In the genomic region with DNA sequence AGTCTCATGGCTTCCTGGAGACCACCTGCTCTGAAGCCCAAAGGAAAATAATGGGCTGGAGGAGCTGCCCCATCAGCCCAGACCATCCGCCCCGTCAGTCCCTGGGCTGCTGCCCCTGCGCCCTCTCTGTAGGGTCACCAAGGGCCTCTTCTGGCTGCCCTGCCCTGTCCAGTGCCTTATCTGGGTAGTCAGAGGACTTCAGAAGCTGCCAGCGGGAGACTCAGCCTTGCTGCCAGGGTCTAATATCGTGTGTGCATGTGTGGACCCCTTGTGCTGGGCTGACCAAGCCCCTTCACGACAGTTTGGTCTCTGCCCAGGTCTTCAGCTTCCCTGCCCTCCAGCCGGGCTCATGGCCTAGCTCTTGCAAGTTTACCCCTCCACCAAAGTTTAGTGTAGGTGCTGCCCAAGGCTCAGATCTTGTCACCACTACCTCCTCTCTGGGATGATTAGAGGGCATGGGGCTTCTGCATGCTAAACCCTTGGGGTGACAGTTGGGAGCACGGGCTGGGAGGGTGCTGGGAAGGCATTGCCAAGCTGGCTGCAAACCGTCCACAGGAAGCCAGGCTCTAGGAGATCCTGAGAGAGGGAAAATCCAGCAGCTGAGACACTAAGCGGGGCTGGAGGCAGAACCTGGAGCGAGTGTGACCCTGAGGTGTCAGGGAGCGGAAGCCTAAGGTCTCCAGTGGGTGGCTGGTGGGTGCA, we compare ENCODE assay signal across 25 cellular contexts. TPM values are rescaled to one million over a fixed set of nuclear protein-coding genes. Genes with fewer than 3 reads are reported as not detected.
DNase-seq lines count a peak whose midpoint lies in the region; ATAC-seq and TF ChIP-seq lines count a peak whose summit lies in the region.
"Had no signal": no experiment of that assay in that cellular context is flagged by ENCODE, and none has a peak within 500 bp of the region (broad histone marks: within the 10 kb centered on the region; RNA-seq: fewer than 3 reads in every experiment).

No MANE protein-coding gene starts in this region.

- H3K4me1 ChIP-seq in H9 (ENCODE audit: insufficient read depth, low read length) (no peaks in the 10 kb centered on the region), mesenchymal stem cell (ENCODE audit: control insufficient read depth, insufficient read depth, low read depth, low read length) (peaks cover 2% of the 10 kb centered on the region)

- H3K23ac ChIP-seq in H9 (ENCODE audit: insufficient read length, low read depth, low read length): no peak overlapping the region
- H3K23ac ChIP-seq in mesenchymal stem cell (ENCODE audit: low read length in 2 of 2): no peak overlapping the region

- H3K27me3 ChIP-seq in H9 (ENCODE audit: insufficient read depth, low read length) (no peaks in the 10 kb centered on the region), mesenchymal stem cell (ENCODE audit: control insufficient read depth in 1 of 2, insufficient read depth in 1 of 2, low read length in 2 of 2) (peaks cover 0 to 5% of the 10 kb centered on the region in 2 experiments)

- no peak for ATAC-seq in stimulated activated effector memory CD8-positive, alpha-beta T cell treated with anti-CD3 and anti-CD28 coated beads, Interleukin-12 subunit alpha, Interleukin-12 subunit beta, amount 100 ng/mL, for 72 hours
- ATAC-seq in HG02798 (IDR thresholded peaks at IDR 0.05; ENCODE audit: poor library complexity, unreplicated experiment): no peak
- ATAC-seq: activated CD4-positive, alpha-beta T cell treated with anti-CD3 and anti-CD28 coated beads for 36 hours; activated T-cell treated with anti-CD3 and anti-CD28 coated beads, Interleukin-2, amount 50 U/mL, for 4 hours; GM12878 had no signal

- H3K36me3 Mint-ChIP-seq in H9 (ENCODE audit: insufficient read depth in 1 of 3, low read depth in 3 of 3): no peaks in the 10 kb centered on the region
- peaks cover 5% of the 10 kb centered on the region for H3K36me3 Mint-ChIP-seq in stimulated activated effector memory CD8-positive, alpha-beta T cell treated with anti-CD3 and anti-CD28 coated beads, Interleukin-12 subunit alpha, Interleukin-12 subunit beta, amount 100 ng/mL, for 72 hours
- no peaks in the 10 kb centered on the region for H3K36me3 Mint-ChIP-seq in activated T-helper 2 cell treated with anti-CD3 and anti-CD28 coated beads, Interferon-gamma antibody, Interleukin-2, Interleukin-4, amounts not matched to agents 10 μg/mL and 5 μg/mL and 100 μg/mL, durations not matched to agents 14 hours and 24 hours and 36 hours (ENCODE audit: low read depth)
- H3K36me3 Mint-ChIP-seq: IgD-negative memory B cell, naive B cell, type B pancreatic cell had no signal

- no peak overlapping the region for H3K4ac ChIP-seq in H9 (ENCODE audit: low read depth, low read length)
- no peak overlapping the region for H3K4ac ChIP-seq in mesenchymal stem cell (ENCODE audit: low read depth in 1 of 2, low read length in 2 of 2)

- no peak overlapping the region for H3K18ac ChIP-seq in H9 (ENCODE audit: insufficient read length, low read depth, low read length)
- no peak overlapping the region for H3K18ac ChIP-seq in mesenchymal stem cell (ENCODE audit: low read depth in 1 of 2, low read length in 2 of 2)

- H2BK12ac ChIP-seq in H9 (ENCODE audit: insufficient read length, low read depth, low read length) (no peak overlapping the region), mesenchymal stem cell (ENCODE audit: low read length in 2 of 2) (no peak overlapping the region)

- H3T11ph ChIP-seq in H9 (ENCODE audit: low read length): no peak overlapping the region

- TF ChIP-seq CTCF in H9 (conservative IDR thresholded peaks at IDR 0.05) (no peak), coronary artery (IDR thresholded peaks at IDR 0.05) (no peak)

- DNase-seq in H9 (no peak), coronary artery (ENCODE audit: low spot score) (no peak), mesenchymal stem cell (no peak), NCI-H1436 (lab: John Stamatoyannopoulos, UW) (no peak)
- DNase-seq in stimulated activated effector memory CD8-positive, alpha-beta T cell treated with anti-CD3 and anti-CD28 coated beads, Interleukin-12 subunit alpha, Interleukin-12 subunit beta, amount 100 ng/mL, for 72 hours (ENCODE audit: low spot score in 2 of 2): no peak
- DNase-seq in stimulated activated CD4-positive, alpha-beta T cell treated with anti-CD3 and anti-CD28 coated beads, Interleukin-1b, Interleukin-23, amount 100 ng/mL, for 48 hours: no peak
- DNase-seq in activated T-helper 2 cell treated with anti-CD3 and anti-CD28 coated beads, Interferon-gamma antibody, Interleukin-2, Interleukin-4, amounts not matched to agents 10 μg/mL and 5 μg/mL and 100 μg/mL, durations not matched to agents 14 hours and 24 hours and 36 hours (ENCODE audit: low spot score): no peak
- DNase-seq: activated CD4-positive, alpha-beta T cell treated with anti-CD3 and anti-CD28 coated beads for 36 hours; activated naive CD4-positive, alpha-beta T cell treated with Interleukin-2 at 50 U/mL for 16 hours; activated T-cell treated with anti-CD3 and anti-CD28 coated beads, Interleukin-2, amount 50 U/mL, for 4 hours; glutamatergic neuron; HCEC 1CT; naive B cell; NCI-H1092 treated with DMSO at 0.1 percent for 48 hours; NCI-H2029 treated with DMSO at 0.1 percent for 48 hours; NCI-H748 treated with DMSO at 0.1 percent for 48 hours; stimulated activated CD4-positive, alpha-beta T cell treated with anti-CD3 and anti-CD28 coated beads, Interleukin-12 subunit alpha, Interleukin-12 subunit beta, amount 100 ng/mL, for 4 hours; T-helper 2 cell had no signal

- H3K79me1 ChIP-seq in H9 (ENCODE audit: insufficient read depth, low read depth, low read length, poor library complexity, severe bottlenecking) (no peaks in the 10 kb centered on the region), mesenchymal stem cell (replicated peaks; ENCODE audit: low read length, poor library complexity, severe bottlenecking) (no peaks in the 10 kb centered on the region)

- H2BK20ac ChIP-seq in H9 (ENCODE audit: low read depth, low read length, poor library complexity, severe bottlenecking): no peak overlapping the region

- H3K23me2 ChIP-seq in H9 (ENCODE audit: insufficient read length, low read depth, low read length, poor library complexity, severe bottlenecking): no peaks in the 10 kb centered on the region

- H4K20me1 ChIP-seq in H9 (ENCODE audit: control insufficient read depth, insufficient read depth, insufficient read length): no peaks in the 10 kb centered on the region

- peak overlapping the region; percentile 38 for H3K4me3 ChIP-seq in coronary artery
- no peak overlapping the region for H3K4me3 ChIP-seq in mesenchymal stem cell (ENCODE audit: insufficient read depth in 1 of 2, low read depth in 1 of 2, low read length in 2 of 2)
- H3K4me3 ChIP-seq: GM12878, SK-N-MC had no signal

- H2BK120ac ChIP-seq in H9 (ENCODE audit: low read depth, low read length, poor library complexity, severe bottlenecking) (no peak overlapping the region), mesenchymal stem cell (ENCODE audit: low read depth, low read length) (no peak overlapping the region)

- H2BK5ac ChIP-seq in H9 (ENCODE audit: insufficient read length, low read length): no peak overlapping the region
- no peak overlapping the region for H2BK5ac ChIP-seq in mesenchymal stem cell (ENCODE audit: low read depth, low read length, poor library complexity, severe bottlenecking)

- no peaks in the 10 kb centered on the region for H3K36me3 ChIP-seq in mesenchymal stem cell (ENCODE audit: control insufficient read depth in 1 of 2, insufficient read depth in 2 of 2, low read depth in 1 of 2, low read length in 2 of 2)

- no peak overlapping the region for H4K5ac ChIP-seq in H9 (ENCODE audit: insufficient read length, low read depth, low read length)

- H3K9me3 ChIP-seq in H9 (ENCODE audit: control insufficient read depth, low read depth, low read length): no peaks in the 10 kb centered on the region
- H3K9me3 ChIP-seq in mesenchymal stem cell (ENCODE audit: control insufficient read depth, low read length): peaks cover 6% of the 10 kb centered on the region

- H4K91ac ChIP-seq in H9 (ENCODE audit: insufficient read length, low read depth, low read length) (no peak overlapping the region), mesenchymal stem cell (ENCODE audit: low read length) (no peak overlapping the region)

- peak overlapping the region; percentile 17; the same call in 1 of the 2 replicates for H3K14ac ChIP-seq in H9 (ENCODE audit: insufficient read depth, low read length)
- H3K14ac ChIP-seq in mesenchymal stem cell (ENCODE audit: low read length in 2 of 2): no peak overlapping the region

- no peak overlapping the region for H3K56ac ChIP-seq in H9 (ENCODE audit: insufficient read length, low read depth, low read length)

- H3K9me3 Mint-ChIP-seq in H9: peaks cover 0 to under 1% of the 10 kb centered on the region in 2 experiments; a peak in 1 of 5 replicates
- H3K9me3 Mint-ChIP-seq in stimulated activated effector memory CD8-positive, alpha-beta T cell treated with anti-CD3 and anti-CD28 coated beads, Interleukin-12 subunit alpha, Interleukin-12 subunit beta, amount 100 ng/mL, for 72 hours: no peaks in the 10 kb centered on the region
- no peaks in the 10 kb centered on the region for H3K9me3 Mint-ChIP-seq in activated T-helper 2 cell treated with anti-CD3 and anti-CD28 coated beads, Interferon-gamma antibody, Interleukin-2, Interleukin-4, amounts not matched to agents 10 μg/mL and 5 μg/mL and 100 μg/mL, durations not matched to agents 14 hours and 24 hours and 36 hours
- H3K9me3 Mint-ChIP-seq: activated T-cell treated with anti-CD3 and anti-CD28 coated beads, Interleukin-2, amount 50 U/mL, for 4 hours; IgD-negative memory B cell; naive B cell; stimulated activated naive CD8-positive, alpha-beta T cell treated with anti-CD3 and anti-CD28 coated beads, Interleukin-15, Interleukin-2, amounts not matched to agents 100 ng/mL and 50 ng/mL, for 24 hours; type B pancreatic cell had no signal

- H3K27ac ChIP-seq in H9 (ENCODE audit: insufficient read length, low read depth, low read length): no peak overlapping the region
- peak overlapping the region; percentile 78 to 93 for H3K27ac ChIP-seq in coronary artery
- no peak overlapping the region for H3K27ac ChIP-seq in mesenchymal stem cell (ENCODE audit: low read length, poor library complexity, severe bottlenecking)
- H3K27ac ChIP-seq: C4-2B, SK-N-MC had no signal

- no peaks in the 10 kb centered on the region for H3K27me3 Mint-ChIP-seq in H9 (ENCODE audit: low read depth)
- H3K27me3 Mint-ChIP-seq in activated T-helper 2 cell treated with anti-CD3 and anti-CD28 coated beads, Interferon-gamma antibody, Interleukin-2, Interleukin-4, amounts not matched to agents 10 μg/mL and 5 μg/mL and 100 μg/mL, durations not matched to agents 14 hours and 24 hours and 36 hours (ENCODE audit: low read depth): no peaks in the 10 kb centered on the region
- H3K27me3 Mint-ChIP-seq: activated CD4-positive, alpha-beta T cell treated with anti-CD3 and anti-CD28 coated beads for 36 hours; IgD-negative memory B cell; naive B cell; stimulated activated naive CD8-positive, alpha-beta T cell treated with anti-CD3 and anti-CD28 coated beads, Interleukin-15, Interleukin-2, amounts not matched to agents 100 ng/mL and 50 ng/mL, for 24 hours; type B pancreatic cell had no signal

- intact Hi-C loops in activated T-helper 2 cell treated with anti-CD3 and anti-CD28 coated beads, Interferon-gamma antibody, Interleukin-2, Interleukin-4, amounts not matched to agents 10 μg/mL and 5 μg/mL and 100 μg/mL, durations not matched to agents 14 hours and 24 hours and 36 hours (cut with micrococcal nuclease): no loop called here

- H4K8ac ChIP-seq in H9 (replicated peaks; ENCODE audit: insufficient read length, low read depth, low read length) (no peak overlapping the region), mesenchymal stem cell (ENCODE audit: low read length) (no peak overlapping the region)

- no peaks in the 10 kb centered on the region for H3K79me2 ChIP-seq in H9 (ENCODE audit: insufficient read depth, low read length)

- H3K4me2 ChIP-seq in H9 (ENCODE audit: insufficient read depth, insufficient read length, low read length): no peak overlapping the region
- no peak overlapping the region for H3K4me2 ChIP-seq in mesenchymal stem cell (ENCODE audit: low read length, poor library complexity, severe bottlenecking)

- H3K4me1 Mint-ChIP-seq in H9: peaks cover 4 to 11% of the 10 kb centered on the region in 2 experiments; a peak in 3 of 4 replicates
- H3K4me1 Mint-ChIP-seq in stimulated activated effector memory CD8-positive, alpha-beta T cell treated with anti-CD3 and anti-CD28 coated beads, Interleukin-12 subunit alpha, Interleukin-12 subunit beta, amount 100 ng/mL, for 72 hours: peaks cover 5% of the 10 kb centered on the region
- H3K4me1 Mint-ChIP-seq in activated T-helper 2 cell treated with anti-CD3 and anti-CD28 coated beads, Interferon-gamma antibody, Interleukin-2, Interleukin-4, amounts not matched to agents 10 μg/mL and 5 μg/mL and 100 μg/mL, durations not matched to agents 14 hours and 24 hours and 36 hours (ENCODE audit: low read depth): peaks cover 4% of the 10 kb centered on the region
- H3K4me1 Mint-ChIP-seq: IgD-negative memory B cell had no signal

- H2AFZ ChIP-seq in H9 (ENCODE audit: low read length) (no peak overlapping the region), mesenchymal stem cell (ENCODE audit: low read depth, low read length) (no peak overlapping the region)

- no peak overlapping the region for H3K4me3 Mint-ChIP-seq in H9
- no peak overlapping the region for H3K4me3 Mint-ChIP-seq in stimulated activated effector memory CD8-positive, alpha-beta T cell treated with anti-CD3 and anti-CD28 coated beads, Interleukin-12 subunit alpha, Interleukin-12 subunit beta, amount 100 ng/mL, for 72 hours
- no peak overlapping the region for H3K4me3 Mint-ChIP-seq in activated T-helper 2 cell treated with anti-CD3 and anti-CD28 coated beads, Interferon-gamma antibody, Interleukin-2, Interleukin-4, amounts not matched to agents 10 μg/mL and 5 μg/mL and 100 μg/mL, durations not matched to agents 14 hours and 24 hours and 36 hours (ENCODE audit: low read depth)
- H3K4me3 Mint-ChIP-seq: activated CD4-positive, alpha-beta T cell treated with anti-CD3 and anti-CD28 coated beads for 36 hours; activated T-cell treated with anti-CD3 and anti-CD28 coated beads, Interleukin-2, amount 50 U/mL, for 4 hours; IgD-negative memory B cell; stimulated activated naive CD8-positive, alpha-beta T cell treated with anti-CD3 and anti-CD28 coated beads, Interleukin-15, Interleukin-2, amounts not matched to agents 100 ng/mL and 50 ng/mL, for 24 hours; type B pancreatic cell had no signal

- no peak overlapping the region for H3K27ac Mint-ChIP-seq in H9
- H3K27ac Mint-ChIP-seq in stimulated activated effector memory CD8-positive, alpha-beta T cell treated with anti-CD3 and anti-CD28 coated beads, Interleukin-12 subunit alpha, Interleukin-12 subunit beta, amount 100 ng/mL, for 72 hours: peak overlapping the region; percentile 6
- no peak overlapping the region for H3K27ac Mint-ChIP-seq in activated T-helper 2 cell treated with anti-CD3 and anti-CD28 coated beads, Interferon-gamma antibody, Interleukin-2, Interleukin-4, amounts not matched to agents 10 μg/mL and 5 μg/mL and 100 μg/mL, durations not matched to agents 14 hours and 24 hours and 36 hours
- H3K27ac Mint-ChIP-seq: activated CD4-positive, alpha-beta T cell treated with anti-CD3 and anti-CD28 coated beads for 36 hours; IgD-negative memory B cell; stimulated activated naive CD8-positive, alpha-beta T cell treated with anti-CD3 and anti-CD28 coated beads, Interleukin-15, Interleukin-2, amounts not matched to agents 100 ng/mL and 50 ng/mL, for 24 hours had no signal

- no peak overlapping the region for H3K9ac ChIP-seq in H9 (ENCODE audit: extremely low read depth, insufficient read length, low read length)
- H3K9ac ChIP-seq in mesenchymal stem cell (ENCODE audit: low read length): peak overlapping the region; percentile 58

- no CpG with 5 or more reads among the region's 12 CpGs for WGBS in H9 (ENCODE audit: extremely low coverage, insufficient read length, low lambda C conversion rate)
- WGBS in mesenchymal stem cell: 80% methylated on average over 11 of the region's 12 CpGs

- no peak overlapping the region for H2AK5ac ChIP-seq in H9 (ENCODE audit: insufficient read length, low read length)
- no peak overlapping the region for H2AK5ac ChIP-seq in mesenchymal stem cell (ENCODE audit: low read length, severe bottlenecking)

- H2BK15ac ChIP-seq in H9 (ENCODE audit: low read depth, low read length): no peak overlapping the region
- H2BK15ac ChIP-seq in mesenchymal stem cell (ENCODE audit: low read depth, poor library complexity, severe bottlenecking): no peak overlapping the region

RNA-seq across cellular contexts. Expression of a gene that starts 20.6 kb away (rescaled TPM):
- 28.3 and 28.4 TPM in 2 replicates for total RNA-seq in H9 (2021)
- polyA plus RNA-seq in mesenchymal stem cell (2013, experiment 1 of 2): 44.7 TPM
- 49.2 TPM for polyA plus RNA-seq in mesenchymal stem cell (2013, experiment 2 of 2)
- 41.6 and 42.5 TPM in 2 replicates for total RNA-seq in activated T-helper 2 cell treated with anti-CD3 and anti-CD28 coated beads, Interferon-gamma antibody, Interleukin-2, Interleukin-4, amounts not matched to agents 10 μg/mL and 5 μg/mL and 100 μg/mL, durations not matched to agents 14 hours and 24 hours and 36 hours

RNA-seq across cellular contexts. Expression of a gene that starts 38.6 kb away (rescaled TPM):
- total RNA-seq in H9 (2021): 10.9 and 12.7 TPM in 2 replicates
- polyA plus RNA-seq in mesenchymal stem cell (2013, experiment 1 of 2): 5.6 TPM
- polyA plus RNA-seq in mesenchymal stem cell (2013, experiment 2 of 2): 5.9 TPM
- total RNA-seq in activated T-helper 2 cell treated with anti-CD3 and anti-CD28 coated beads, Interferon-gamma antibody, Interleukin-2, Interleukin-4, amounts not matched to agents 10 μg/mL and 5 μg/mL and 100 μg/mL, durations not matched to agents 14 hours and 24 hours and 36 hours: 19.4 and 20.1 TPM in 2 replicates

Comparison
In these comparisons a context has a peak if more than half of its experiments do, and no peak if none do; other contexts are left out.
1. H3K27ac ChIP-seq: peak in coronary artery (2 of 2); none in H9 (single experiment) and mesenchymal stem cell (single experiment).